11 cellular contexts compared by ENCODE assay signal in the genomic region with DNA sequence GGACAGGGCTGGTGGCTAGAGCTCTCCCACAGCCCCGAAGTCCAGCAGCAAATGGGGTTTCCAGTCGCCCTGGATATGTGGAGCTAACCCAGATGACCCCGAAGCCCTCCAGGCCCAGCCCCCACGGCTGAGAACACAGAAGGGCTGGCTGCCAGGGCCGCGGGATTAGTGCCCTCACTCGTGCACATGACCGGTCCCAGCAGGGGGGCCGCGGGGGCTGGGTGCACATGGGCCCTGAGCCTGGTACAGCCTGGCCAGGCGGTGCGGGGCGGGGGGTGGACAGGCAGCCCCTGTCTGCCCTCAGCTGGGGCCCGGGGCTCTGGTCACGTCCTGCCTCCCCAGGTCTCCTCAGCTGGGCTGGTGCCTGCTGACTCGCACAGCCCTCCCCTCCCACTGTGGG.
A peak's percentile ranks its signal among the peaks of the same experiment; 100 is the strongest.
DNase-seq lines count a peak whose midpoint lies in the region; ATAC-seq and TF ChIP-seq lines count a peak whose summit lies in the region.
"Had no signal": no experiment of that assay in that cellular context is flagged by ENCODE, and none has a peak within 500 bp of the region (broad histone marks: within the 10 kb centered on the region; RNA-seq: fewer than 3 reads in every experiment).

No MANE protein-coding gene starts in this region.

- TF ChIP-seq CTCF in retinal pigment epithelial cell (conservative IDR thresholded peaks at IDR 0.05; ENCODE audit: low read depth, low read length): no peak

- ATAC-seq in HG03108 (IDR thresholded peaks at IDR 0.05; ENCODE audit: unreplicated experiment) (no peak), GM21367 (IDR thresholded peaks at IDR 0.05; ENCODE audit: unreplicated experiment) (no peak)

- H3K4me3 ChIP-seq in retinal pigment epithelial cell (ENCODE audit: low read length): peak overlapping the region; percentile 84
- H3K4me3 ChIP-seq: MG63 had no signal

- DNase-seq in NCI-H2196 (lab: John Stamatoyannopoulos, UW; ENCODE audit: unreplicated experiment) (peak; percentile 58), NCI-H2196 treated with DMSO at 0.1 percent for 48 hours (lab: John Stamatoyannopoulos, UW; ENCODE audit: unreplicated experiment) (no peak), globus pallidus (ENCODE audit: low spot score) (peak; percentile 94), retinal pigment epithelial cell (ENCODE audit: low read depth) (peak; percentile 94)
- DNase-seq: ACHN; activated CD4-positive, alpha-beta T cell treated with anti-CD3 and anti-CD28 coated beads, Interleukin-2, amount 50 U/mL, for 48 hours; activated naive CD4-positive, alpha-beta T cell treated with anti-CD3 and anti-CD28 coated beads, Interleukin-2, amount 50 U/mL, for 16 hours; MG63; SW 1271 had no signal
